In the genomic region with DNA sequence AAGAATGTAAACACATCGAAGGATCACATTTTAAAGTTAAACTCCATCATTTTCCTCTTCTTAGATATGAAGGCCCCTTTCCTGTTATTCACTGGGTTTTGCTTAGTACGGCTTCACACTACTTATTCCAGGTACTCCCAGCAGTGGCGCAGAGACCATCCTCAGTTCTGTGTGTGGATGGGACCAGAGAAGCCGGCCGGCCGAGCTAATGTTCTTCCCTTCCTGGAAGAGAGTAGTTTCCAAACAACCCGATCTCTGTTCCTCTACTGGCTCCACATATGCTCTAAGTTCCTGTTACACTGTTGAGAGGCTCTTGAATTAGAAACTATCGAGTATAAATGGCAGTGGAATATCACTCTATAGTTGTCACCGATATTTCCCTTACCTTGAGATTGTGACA, we compare ENCODE assay signal across 8 cellular contexts. TPM values are rescaled to one million over a fixed set of nuclear protein-coding genes. Genes with fewer than 3 reads are reported as not detected.
DNase-seq lines count a peak whose midpoint lies in the region; ATAC-seq and TF ChIP-seq lines count a peak whose summit lies in the region.

No MANE protein-coding gene starts in this region.

- intact Hi-C loops in breast epithelium (cut with DNase I; ENCODE audit: low total_unique reads): no loop called here
- intact Hi-C loops in vagina (cut with DNase I): no loop called here

- peak overlapping the region in 7 of 8 donors; percentile 74 to 91 (median 83) for H3K27ac Mint-ChIP-seq in CD8-positive, alpha-beta memory T cell
- peak overlapping the region; percentile 60 for H3K27ac Mint-ChIP-seq in memory B cell

- peaks cover 4 to 33% (median 12%) of the 10 kb centered on the region in 3 donors for H3K36me3 Mint-ChIP-seq in CD8-positive, alpha-beta memory T cell
- H3K36me3 Mint-ChIP-seq in memory B cell: peaks cover 14% of the 10 kb centered on the region

- TF ChIP-seq POLR2A in breast epithelium (IDR thresholded peaks at IDR 0.05): no peak
- TF ChIP-seq POLR2A in vagina (IDR thresholded peaks at IDR 0.05): no peak

- H3K4me3 Mint-ChIP-seq in CD8-positive, alpha-beta memory T cell: peak overlapping the region; percentile 90 to 96 (median 93)
- peak overlapping the region; percentile 92 for H3K4me3 Mint-ChIP-seq in memory B cell

- no peaks in the 10 kb centered on the region for H3K9me3 ChIP-seq in CD8-positive, alpha-beta memory T cell (ENCODE audit: low read length)
- H3K9me3 ChIP-seq in breast epithelium (no peaks in the 10 kb centered on the region), vagina (no peaks in the 10 kb centered on the region)

- peak overlapping the region; percentile 91 for H3K4me3 ChIP-seq in CD8-positive, alpha-beta memory T cell (ENCODE audit: low read length)
- H3K4me3 ChIP-seq in breast epithelium: peak overlapping the region; percentile 82 to 96 (median 95)
- peak overlapping the region; percentile 66 to 88 for H3K4me3 ChIP-seq in vagina

- no peaks in the 10 kb centered on the region for H3K9me3 Mint-ChIP-seq in CD8-positive, alpha-beta memory T cell
- no peaks in the 10 kb centered on the region for H3K9me3 Mint-ChIP-seq in memory B cell

- CTCF ChIA-PET in CD8-positive, alpha-beta memory T cell (lab: Charles Lee): interaction anchor here (1.1 kb wide), 1 partner anchor 1020 kb away, joined by 3 read pairs; a partner anchor contains a TSS

- ATAC-seq in memory B cell (ENCODE audit: low read depth) (no peak), GM21576 (IDR thresholded peaks at IDR 0.05; ENCODE audit: unreplicated experiment) (no peak)

- peak overlapping the region; percentile 65 for H3K27ac ChIP-seq in CD8-positive, alpha-beta memory T cell (ENCODE audit: low read depth, low read length)
- H3K27ac ChIP-seq in breast epithelium (peak overlapping the region; percentile 86 to 89), vagina (peak overlapping the region; percentile 72)

- peaks cover 0 to 2% of the 10 kb centered on the region in 2 donors for H3K27me3 Mint-ChIP-seq in CD8-positive, alpha-beta memory T cell
- no peaks in the 10 kb centered on the region for H3K27me3 Mint-ChIP-seq in memory B cell

- TF ChIP-seq CTCF in breast epithelium (IDR thresholded peaks at IDR 0.05) (no peak), vagina (IDR thresholded peaks at IDR 0.05) (no peak)

- DNase-seq in CD8-positive, alpha-beta memory T cell: no peak
- peak; percentile 19 for DNase-seq in NAMALWA (ENCODE audit: low spot score)
- no peak for DNase-seq in breast epithelium (ENCODE audit: low spot score in 2 of 2)
- no peak for DNase-seq in memory B cell (ENCODE audit: low spot score in 2 of 2)
- no peak for DNase-seq in vagina (ENCODE audit: extremely low spot score in 2 of 2)
- DNase-seq in retina: no peak
- DNase-seq in NCI-H524 (lab: John Stamatoyannopoulos, UW): no peak

- POLR2A ChIA-PET in CD8-positive, alpha-beta memory T cell (lab: Charles Lee): interaction anchor here (0.7 to 1.0 kb wide), 2 partner anchors 106 to 107 kb away, joined by 3 to 4 read pairs; a partner anchor contains a TSS

- peaks cover 35 to 49% (median 43%) of the 10 kb centered on the region in 3 donors for H3K4me1 Mint-ChIP-seq in CD8-positive, alpha-beta memory T cell
- H3K4me1 Mint-ChIP-seq in memory B cell: peaks cover 13% of the 10 kb centered on the region

- H3K36me3 ChIP-seq in CD8-positive, alpha-beta memory T cell (ENCODE audit: insufficient read depth, low read length): peaks cover 15% of the 10 kb centered on the region
- no peaks in the 10 kb centered on the region for H3K36me3 ChIP-seq in breast epithelium
- H3K36me3 ChIP-seq in vagina: peaks cover 0 to 15% of the 10 kb centered on the region in 2 donors

- peaks cover 20% of the 10 kb centered on the region for H3K4me1 ChIP-seq in CD8-positive, alpha-beta memory T cell (ENCODE audit: insufficient read depth, low read length)
- H3K4me1 ChIP-seq in breast epithelium: no peaks in the 10 kb centered on the region
- peaks cover 12% of the 10 kb centered on the region for H3K4me1 ChIP-seq in vagina

- no peaks in the 10 kb centered on the region for H3K27me3 ChIP-seq in CD8-positive, alpha-beta memory T cell (ENCODE audit: insufficient read depth, low read length, poor library complexity, severe bottlenecking)
- H3K27me3 ChIP-seq in breast epithelium: no peaks in the 10 kb centered on the region
- H3K27me3 ChIP-seq in vagina: no peaks in the 10 kb centered on the region

RNA-seq across cellular contexts. Expression of a gene that starts 0.7 kb away (rescaled TPM):
- 10 to 100 TPM; 37.5 to 37.8 TPM for total RNA-seq in CD8-positive, alpha-beta memory T cell
- 20.3 TPM for polyA plus RNA-seq in CD8-positive, alpha-beta memory T cell
- total RNA-seq in breast epithelium: 10 to 100 TPM; 30.2 to 45.2 (median 44.2) TPM
- 66.3 TPM for total RNA-seq in vagina
